8 cellular contexts compared by ENCODE assay signal in the genomic region with DNA sequence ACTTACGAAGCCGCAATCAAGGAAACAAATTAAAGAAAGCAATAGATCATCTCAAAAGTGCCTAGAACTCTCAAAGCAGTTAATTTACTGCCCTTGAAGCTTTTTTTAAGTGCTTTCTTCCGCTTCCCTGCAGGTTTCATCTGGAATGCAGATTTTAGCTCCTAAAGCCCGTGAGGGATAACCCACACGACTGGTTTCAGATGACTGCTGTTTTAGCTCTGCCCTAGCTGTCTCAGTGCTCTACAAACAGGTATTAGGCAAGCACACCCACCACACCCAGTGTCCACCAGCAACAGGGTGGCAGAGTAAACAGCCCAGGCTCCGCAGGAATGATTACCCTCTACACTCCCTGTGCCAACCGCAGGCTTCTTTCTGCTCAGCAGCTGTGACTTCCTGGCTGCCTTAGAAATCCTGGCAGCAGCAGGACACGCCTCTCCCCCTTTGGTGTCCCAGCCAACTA.
A peak's percentile ranks its signal among the peaks of the same experiment; 100 is the strongest.
DNase-seq lines count a peak whose midpoint lies in the region; ATAC-seq and TF ChIP-seq lines count a peak whose summit lies in the region.

No MANE protein-coding gene starts in this region.

- no peak overlapping the region for H4K5ac ChIP-seq in mesendoderm (ENCODE audit: low read length)

- H3K27ac Mint-ChIP-seq in brain, result peak overlapping the region in 3 of 5 experiments; percentile 29 to 63 (median 50)
- no peak overlapping the region for H3K27ac Mint-ChIP-seq in endothelial cell (ENCODE audit: unreplicated experiment)

- peak overlapping the region; percentile 80 for H3K9ac ChIP-seq in MM.1S (ENCODE audit: low read length)
- H3K9ac ChIP-seq in mesendoderm (ENCODE audit: low read length), result peak overlapping the region; percentile 28

- H3K36me3 Mint-ChIP-seq in brain (no peaks in the 10 kb centered on the region), endothelial cell (ENCODE audit: low read depth, unreplicated experiment) (no peaks in the 10 kb centered on the region)

- H2BK120ac ChIP-seq in mesendoderm (ENCODE audit: low read depth, low read length), result no peak overlapping the region

- H3K36me3 ChIP-seq in BJ (ENCODE audit: control insufficient read depth, insufficient read depth, low read length), result no peaks in the 10 kb centered on the region
- H3K36me3 ChIP-seq in MM.1S (replicated peaks; ENCODE audit: insufficient read depth, low read length), result no peaks in the 10 kb centered on the region
- no peaks in the 10 kb centered on the region for H3K36me3 ChIP-seq in mesendoderm (ENCODE audit: control insufficient read depth, insufficient read depth, low read length)

- H3K18ac ChIP-seq in mesendoderm (ENCODE audit: low read length), result peak overlapping the region; percentile 81

- no peaks in the 10 kb centered on the region for H4K20me1 ChIP-seq in MM.1S (ENCODE audit: insufficient read depth, low read length)

- H2AK5ac ChIP-seq in mesendoderm (ENCODE audit: low read length), result no peak overlapping the region

- peak overlapping the region; percentile 49 for H3K4ac ChIP-seq in mesendoderm (ENCODE audit: low read depth, low read length)

- H2BK5ac ChIP-seq in mesendoderm (ENCODE audit: low read length), result peak overlapping the region; percentile 45

- H3K9me2 ChIP-seq in MM.1S (replicated peaks; ENCODE audit: insufficient read depth, low read length), result no peaks in the 10 kb centered on the region

- H3K23ac ChIP-seq in mesendoderm (ENCODE audit: low read length), result no peak overlapping the region

- no peak overlapping the region for H4K8ac ChIP-seq in mesendoderm (ENCODE audit: low read depth, low read length)

- H3K56ac ChIP-seq in mesendoderm (ENCODE audit: low read length), result peak overlapping the region; percentile 73

- WGBS in mesendoderm (ENCODE audit: extremely low coverage, insufficient coverage, low lambda C conversion rate), result no CpG with 5 or more reads among the region's 8 CpGs

- H3K9me3 ChIP-seq in MM.1S (replicated peaks; ENCODE audit: insufficient read depth, low read length), result no peaks in the 10 kb centered on the region

- H3K27me3 Mint-ChIP-seq in brain (no peaks in the 10 kb centered on the region), endothelial cell (ENCODE audit: unreplicated experiment) (peaks cover 2% of the 10 kb centered on the region)

- H3K4me1 Mint-ChIP-seq in brain, result peaks cover 46% of the 10 kb centered on the region
- peaks cover 13% of the 10 kb centered on the region for H3K4me1 Mint-ChIP-seq in endothelial cell (ENCODE audit: unreplicated experiment)

- H3K4me3 ChIP-seq in BJ (ENCODE audit: low read depth, low read length), result no peak overlapping the region
- peak overlapping the region; percentile 68 for H3K4me3 ChIP-seq in MM.1S (ENCODE audit: low read length)
- H3K4me3 ChIP-seq in mesendoderm (ENCODE audit: low read length), result no peak overlapping the region

- H3K27ac ChIP-seq in MM.1S (ENCODE audit: low read length) (peak overlapping the region; percentile 97), mesendoderm (ENCODE audit: low read depth, low read length) (peak overlapping the region; percentile 63)

- H3K27me3 ChIP-seq in BJ (ENCODE audit: control insufficient read depth, insufficient read depth, low read length), result no peaks in the 10 kb centered on the region
- H3K27me3 ChIP-seq in MM.1S (replicated peaks; ENCODE audit: insufficient read depth, low read length), result no peaks in the 10 kb centered on the region
- H3K27me3 ChIP-seq in mesendoderm (ENCODE audit: insufficient read depth, low read length, poor library complexity), result no peaks in the 10 kb centered on the region

- peak; percentile 14 for DNase-seq in BJ (ENCODE audit: low read depth)
- peak; percentile 71 for DNase-seq in MM.1S
- peak; percentile 78 for DNase-seq in mesendoderm
- DNase-seq in endothelial cell (ENCODE audit: low spot score), result no peak
- no peak for DNase-seq in GM10266 (ENCODE audit: extremely low spot score)

- POLR2A ChIA-PET in BJ (lab: Charles Lee), result interaction anchor here (0.6 to 0.7 kb wide), 2 partner anchors 418 to 428 kb away, joined by 3 to 5 read pairs; no protein-coding TSS in a partner anchor

- H2BK15ac ChIP-seq in mesendoderm (replicated peaks; ENCODE audit: low read depth), result no peak overlapping the region

- H3K79me2 ChIP-seq in MM.1S (ENCODE audit: low read length) (peaks cover 11% of the 10 kb centered on the region; the same call in 1 of the 2 replicates), mesendoderm (ENCODE audit: control insufficient read depth, insufficient read depth, low read length) (no peaks in the 10 kb centered on the region)

- H3K4me3 Mint-ChIP-seq in brain (no peak overlapping the region), endothelial cell (ENCODE audit: unreplicated experiment) (no peak overlapping the region)

- H3K9me3 Mint-ChIP-seq in brain, result no peaks in the 10 kb centered on the region
- no peaks in the 10 kb centered on the region for H3K9me3 Mint-ChIP-seq in endothelial cell (ENCODE audit: unreplicated experiment)

- peak overlapping the region; percentile 92 for H3K4me2 ChIP-seq in MM.1S (ENCODE audit: low read depth, low read length)
- no peak overlapping the region for H3K4me2 ChIP-seq in mesendoderm (ENCODE audit: low read length)

- CTCF ChIA-PET in BJ (lab: Yijun Ruan, JAX), result interaction anchor here (1.0 to 1.3 kb wide), 4 partner anchors 14 to 58 kb away, joined by 3 to 5 read pairs (median 4); no protein-coding TSS in a partner anchor

- no peak for TF ChIP-seq CTCF in BJ (IDR thresholded peaks at IDR 0.05; ENCODE audit: insufficient read depth, low read depth, low read length)
- no peak for TF ChIP-seq CTCF in MM.1S (IDR thresholded peaks at IDR 0.05; ENCODE audit: low read length)
- TF ChIP-seq CTCF in brain (conservative IDR thresholded peaks at IDR 0.05), result no peak
- no peak for TF ChIP-seq CTCF in endothelial cell (IDR thresholded peaks at IDR 0.05; ENCODE audit: unreplicated experiment)
- TF ChIP-seq CTCF in GM10266 (IDR thresholded peaks at IDR 0.05; ENCODE audit: control insufficient read depth, insufficient read depth, low read depth, missing control alignments), result no peak

- ATAC-seq in GM21360 (IDR thresholded peaks at IDR 0.05; ENCODE audit: unreplicated experiment) (no peak), GM21526 (IDR thresholded peaks at IDR 0.05; ENCODE audit: low FRiP score, unreplicated experiment) (no peak)

- no peaks in the 10 kb centered on the region for H3K79me1 ChIP-seq in mesendoderm (ENCODE audit: low read length)

- H3K4me1 ChIP-seq in MM.1S (ENCODE audit: low read length) (peaks cover 26% of the 10 kb centered on the region), mesendoderm (ENCODE audit: control insufficient read depth, low read depth, low read length) (peaks cover 12% of the 10 kb centered on the region)

- H3F3A ChIP-seq in MM.1S (ENCODE audit: insufficient read depth, low read length), result peaks cover 21% of the 10 kb centered on the region

- peak overlapping the region; percentile 22 for H2AFZ ChIP-seq in MM.1S (ENCODE audit: low read length)

Comparison
In these comparisons a context has a peak if more than half of its experiments do, and no peak if none do; other contexts are left out.
1. DNase-seq: peak in BJ (single experiment), MM.1S (single experiment) and mesendoderm (single experiment); none in endothelial cell (single experiment) and GM10266 (single experiment).